8 cellular contexts compared by ENCODE assay signal in the genomic region with DNA sequence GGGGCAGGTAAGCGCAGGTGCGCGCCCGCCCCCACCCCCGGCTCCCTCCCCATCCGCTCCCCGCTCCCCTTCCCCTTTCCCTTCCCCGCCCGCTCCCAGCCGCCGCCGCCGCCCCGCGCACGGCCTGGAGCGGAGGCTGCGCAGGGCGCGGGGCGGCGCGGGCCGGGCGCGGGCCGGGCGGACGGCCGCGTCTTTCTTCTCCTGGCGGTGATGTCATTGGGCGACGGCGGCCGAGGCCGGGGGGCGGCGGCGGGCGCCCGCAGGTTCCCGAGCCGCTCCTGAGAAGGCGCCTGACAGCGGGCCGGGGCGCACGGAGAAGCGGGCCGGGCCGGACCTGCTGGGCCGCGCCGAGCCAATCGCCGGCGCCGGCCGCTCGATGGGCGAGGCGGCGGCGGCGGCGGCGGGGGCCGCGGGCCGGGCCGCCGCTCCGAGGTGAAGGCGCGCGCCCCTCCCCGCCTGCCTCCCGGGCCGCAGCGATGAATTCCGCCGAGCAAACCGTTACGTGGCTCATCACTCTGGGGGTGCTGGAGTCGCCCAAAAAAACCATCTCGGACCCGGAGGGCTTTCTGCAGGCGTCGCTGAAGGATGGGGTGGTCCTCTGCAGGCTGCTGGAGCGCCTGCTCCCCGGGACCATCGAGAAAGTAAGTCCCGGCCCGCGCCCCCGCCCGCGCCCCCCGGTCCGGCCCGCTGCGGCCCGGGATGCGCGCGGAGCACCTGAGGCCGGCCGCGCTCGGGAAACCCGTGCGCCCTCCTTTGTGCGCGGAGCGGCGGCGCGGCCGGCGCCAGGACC. TPM values are rescaled to one million over a fixed set of nuclear protein-coding genes. Genes with fewer than 3 reads are reported as not detected.
A peak's percentile ranks its signal among the peaks of the same experiment; 100 is the strongest.
DNase-seq lines count a peak whose midpoint lies in the region; ATAC-seq and TF ChIP-seq lines count a peak whose summit lies in the region.

Gene ARHGEF7 (plus strand): TSS at position 260 of the 790 bp plus-strand sequence. CDS start 217 bp downstream, at position 477.

- H3K4me3 ChIP-seq in GM06990 (replicated peaks; ENCODE audit: low read depth, low read length) (peak within 1 kb of the TSS; percentile 65), heart right ventricle (peak within 1 kb of the TSS; percentile 48 to 72 (median 65))

- TF ChIP-seq CTCF in GM06990 (IDR thresholded peaks at IDR 0.05; ENCODE audit: insufficient read depth, low read length, poor library complexity, severe bottlenecking): no peak
- TF ChIP-seq CTCF in heart right ventricle (IDR thresholded peaks at IDR 0.05): no peak

- peak; percentile 48 for ATAC-seq in HG03432 (IDR thresholded peaks at IDR 0.05; ENCODE audit: unreplicated experiment)
- ATAC-seq in heart right ventricle: peak in 5 of 8 donors; percentile 27 to 54 (median 37)
- no peak for ATAC-seq in HG03342 (IDR thresholded peaks at IDR 0.05; ENCODE audit: unreplicated experiment)
- ATAC-seq in HG03378 (IDR thresholded peaks at IDR 0.05; ENCODE audit: unreplicated experiment): no peak

- H3K4me1 Mint-ChIP-seq in activated naive CD8-positive, alpha-beta T cell treated with anti-CD3 and anti-CD28 coated beads for 36 hours: peaks cover 10% of the 10 kb centered on the region

- peaks cover 72% of the 10 kb centered on the region for H3K27me3 Mint-ChIP-seq in activated naive CD8-positive, alpha-beta T cell treated with anti-CD3 and anti-CD28 coated beads for 36 hours

- no peaks in the 10 kb centered on the region for H3K9me3 Mint-ChIP-seq in activated naive CD8-positive, alpha-beta T cell treated with anti-CD3 and anti-CD28 coated beads for 36 hours

- H3K27ac Mint-ChIP-seq in activated naive CD8-positive, alpha-beta T cell treated with anti-CD3 and anti-CD28 coated beads for 36 hours: no peak within 1 kb of the TSS

- peaks cover 13% of the 10 kb centered on the region for H3K27me3 ChIP-seq in GM06990 (replicated peaks; ENCODE audit: control insufficient read depth, insufficient read depth, low read length)
- H3K27me3 ChIP-seq in heart right ventricle: peaks cover 0 to 80% (median 37%) of the 10 kb centered on the region in 7 donors

- no peaks in the 10 kb centered on the region for H3K36me3 ChIP-seq in GM06990 (ENCODE audit: control insufficient read depth, insufficient read depth, low read length)
- H3K36me3 ChIP-seq in heart right ventricle: no peaks in the 10 kb centered on the region

- peak within 1 kb of the TSS; percentile 76 to 92 (median 82) for H3K27ac ChIP-seq in heart right ventricle

- WGBS in heart right ventricle, 2 donors: 1% methylated on average over 61 to 120 of the region's 121 CpGs

- peaks cover 0 to 45% (median 17%) of the 10 kb centered on the region in 9 donors for H3K4me1 ChIP-seq in heart right ventricle

- DNase-seq in GM06990 (ENCODE audit: extremely low read depth, insufficient read length) (no peak), heart right ventricle (peak in 1 of 2 donors; percentile 37), posterior vena cava (ENCODE audit: low spot score) (peak; percentile 54), NCI-H1436 (lab: John Stamatoyannopoulos, UW) (no peak)
- DNase-seq in activated naive CD8-positive, alpha-beta T cell treated with anti-CD3 and anti-CD28 coated beads for 36 hours: peak; percentile 17

- intact Hi-C loops in heart right ventricle (cut with DNase I) (loop anchor here in 3 of 10 donors (5.0 kb wide), 2 partner anchors 37 to 102 kb away; no protein-coding TSS in a partner anchor), posterior vena cava (cut with DNase I) (loop anchor here in 1 of 2 donors (10.0 kb wide), 1 partner anchor 50 kb away; no protein-coding TSS in a partner anchor)

- peak within 1 kb of the TSS; percentile 81 for H3K4me3 Mint-ChIP-seq in activated naive CD8-positive, alpha-beta T cell treated with anti-CD3 and anti-CD28 coated beads for 36 hours

- H3K9me3 ChIP-seq in heart right ventricle: peaks cover 0 to 3% (median 0%) of the 10 kb centered on the region in 11 donors

- no peaks in the 10 kb centered on the region for H3K36me3 Mint-ChIP-seq in activated naive CD8-positive, alpha-beta T cell treated with anti-CD3 and anti-CD28 coated beads for 36 hours

RNA-seq across cellular contexts. Expression of gene ARHGEF7, which starts in this region (rescaled TPM):
- 10 to 100 TPM; 46.5 to 46.7 TPM for total RNA-seq in activated naive CD8-positive, alpha-beta T cell treated with anti-CD3 and anti-CD28 coated beads for 36 hours
- total RNA-seq in heart right ventricle (10 to 100 TPM; 38.9 to 56.6 (median 47.3) TPM), posterior vena cava (10 to 100 TPM; 61.7 to 76.0 TPM)
- 10 to 100 TPM; 18.4 to 23.0 TPM for polyA plus RNA-seq in heart right ventricle

Comparison
In these comparisons a context has a peak if more than half of its experiments do, and no peak if none do; other contexts are left out.
1. DNase-seq: peak in activated naive CD8-positive, alpha-beta T cell treated with anti-CD3 and anti-CD28 coated beads for 36 hours (single experiment) and posterior vena cava (single experiment); none in GM06990 (single experiment) and NCI-H1436 (single experiment).
2. ATAC-seq: peak in HG03432 (single experiment) and heart right ventricle (5 of 8); none in HG03342 (single experiment) and HG03378 (single experiment).